8 cellular contexts compared by ENCODE assay signal in the genomic region with DNA sequence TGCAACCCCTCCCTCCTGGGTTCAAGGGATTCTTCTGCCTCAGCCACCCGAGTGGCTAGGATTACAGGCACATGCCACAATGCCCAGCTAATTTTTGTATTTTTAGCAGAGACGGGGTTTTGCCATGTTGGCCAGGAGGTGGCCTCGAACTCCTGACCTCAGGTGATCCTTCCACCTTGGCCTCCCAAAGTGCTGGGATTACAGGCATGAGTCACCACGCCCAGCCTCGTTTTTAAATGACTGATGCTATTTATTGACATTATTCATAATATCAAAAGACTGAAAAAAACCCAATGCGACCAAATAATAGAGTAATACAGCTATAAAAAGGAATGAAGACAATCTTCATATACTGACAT. TPM values are rescaled to one million over a fixed set of nuclear protein-coding genes. Genes with fewer than 3 reads are reported as not detected.
DNase-seq lines count a peak whose midpoint lies in the region; ATAC-seq and TF ChIP-seq lines count a peak whose summit lies in the region.
"Not testable (repeated sequence)": the region's sequence is repeated elsewhere in the genome, so short reads cannot be mapped to it uniquely, and the experiment has no call there.

No MANE protein-coding gene starts in this region.

- H4K8ac ChIP-seq in mesenchymal stem cell (ENCODE audit: low read length): not testable (repeated sequence)

- not testable (repeated sequence) for H3K36me3 Mint-ChIP-seq in CD4-positive, alpha-beta T cell (ENCODE audit: low read depth)
- H3K36me3 Mint-ChIP-seq in activated CD4-positive, alpha-beta T cell treated with anti-CD3 and anti-CD28 coated beads for 36 hours (ENCODE audit: low read depth): peaks cover 31% of the 10 kb centered on the region
- peaks cover 24% of the 10 kb centered on the region for H3K36me3 Mint-ChIP-seq in activated naive CD8-positive, alpha-beta T cell treated with anti-CD3 and anti-CD28 coated beads, Interleukin-2, amount 10 ng/mL, durations not matched to agents 7 days and 5 days

- not testable (repeated sequence) for TF ChIP-seq CTCF in CD4-positive, alpha-beta T cell (IDR thresholded peaks at IDR 0.05); OCI-LY1 (IDR thresholded peaks at IDR 0.05; ENCODE audit: low read length); psoas muscle (IDR thresholded peaks at IDR 0.05); transverse colon (IDR thresholded peaks at IDR 0.05)

- WGBS in esophagus, 2 donors: 39 to 46% methylated on average over 6 of the region's 6 CpGs
- WGBS in mesenchymal stem cell: 90% methylated on average over 3 of the region's 6 CpGs
- 20 to 26% (median 22%) methylated on average over 6 of the region's 6 CpGs for WGBS in psoas muscle, 3 donors
- 48 to 80% methylated on average over 2 to 6 of the region's 6 CpGs for WGBS in transverse colon (ENCODE audit: low coverage in 1 of 2), 2 donors

- H3K9me3 ChIP-seq in CD4-positive, alpha-beta T cell (ENCODE audit: control insufficient read depth, low read length); OCI-LY1 (ENCODE audit: low read length); esophagus (ENCODE audit: control insufficient read depth in 2 of 2, insufficient read depth in 1 of 2, low read depth in 1 of 2, low read length in 1 of 2); mesenchymal stem cell (ENCODE audit: control insufficient read depth, low read length); psoas muscle; transverse colon: not testable (repeated sequence)

- H3K23ac ChIP-seq in mesenchymal stem cell (ENCODE audit: low read length in 2 of 2): not testable (repeated sequence)

- H2AFZ ChIP-seq in OCI-LY1 (ENCODE audit: low read length); mesenchymal stem cell (ENCODE audit: low read depth, low read length): not testable (repeated sequence)

- not testable (repeated sequence) for H3K4me2 ChIP-seq in OCI-LY1 (ENCODE audit: low read length); mesenchymal stem cell (ENCODE audit: low read length, poor library complexity, severe bottlenecking)

- not testable (repeated sequence) for H2BK15ac ChIP-seq in mesenchymal stem cell (ENCODE audit: low read depth, poor library complexity, severe bottlenecking)

- peaks cover 52% of the 10 kb centered on the region for H3K4me1 Mint-ChIP-seq in CD4-positive, alpha-beta T cell (ENCODE audit: low read depth)
- peaks cover 50% of the 10 kb centered on the region for H3K4me1 Mint-ChIP-seq in activated CD4-positive, alpha-beta T cell treated with anti-CD3 and anti-CD28 coated beads for 36 hours
- H3K4me1 Mint-ChIP-seq in activated naive CD8-positive, alpha-beta T cell treated with anti-CD3 and anti-CD28 coated beads, Interleukin-2, amount 10 ng/mL, durations not matched to agents 7 days and 5 days: peaks cover 43% of the 10 kb centered on the region

- H3K4me3 Mint-ChIP-seq in CD4-positive, alpha-beta T cell; activated CD4-positive, alpha-beta T cell treated with anti-CD3 and anti-CD28 coated beads for 36 hours; activated naive CD8-positive, alpha-beta T cell treated with anti-CD3 and anti-CD28 coated beads, Interleukin-2, amount 10 ng/mL, durations not matched to agents 7 days and 5 days: not testable (repeated sequence)

- TF ChIP-seq EP300 in transverse colon (IDR thresholded peaks at IDR 0.05; ENCODE audit: low read depth): not testable (repeated sequence)

- H3K36me3 ChIP-seq in OCI-LY1 (ENCODE audit: insufficient read depth, low read length): peaks cover 19% of the 10 kb centered on the region; the same call in 1 of the 2 replicates
- H3K36me3 ChIP-seq in esophagus (ENCODE audit: control insufficient read depth in 2 of 2, insufficient read depth in 2 of 2, low read length in 1 of 2); mesenchymal stem cell (ENCODE audit: control insufficient read depth in 1 of 2, insufficient read depth in 2 of 2, low read depth in 1 of 2, low read length in 2 of 2); psoas muscle (ENCODE audit: insufficient read depth in 1 of 2, low read depth in 1 of 2); transverse colon: not testable (repeated sequence)

- not testable (repeated sequence) for DNase-seq in CD4-positive, alpha-beta T cell; activated CD4-positive, alpha-beta T cell treated with anti-CD3 and anti-CD28 coated beads for 36 hours; activated naive CD8-positive, alpha-beta T cell treated with anti-CD3 and anti-CD28 coated beads, Interleukin-2, amount 10 ng/mL, durations not matched to agents 7 days and 5 days; mesenchymal stem cell; transverse colon
- DNase-seq in psoas muscle: peak in 1 of 2 donors; percentile 69

- H2BK120ac ChIP-seq in mesenchymal stem cell (ENCODE audit: low read depth, low read length): not testable (repeated sequence)

- ATAC-seq in CD4-positive, alpha-beta T cell (ENCODE audit: poor library complexity); activated CD4-positive, alpha-beta T cell treated with anti-CD3 and anti-CD28 coated beads for 36 hours; activated naive CD8-positive, alpha-beta T cell treated with anti-CD3 and anti-CD28 coated beads, Interleukin-2, amount 10 ng/mL, durations not matched to agents 7 days and 5 days (ENCODE audit: low read depth): not testable (repeated sequence)
- ATAC-seq in psoas muscle: peak in 3 of 4 donors; percentile 11 to 40 (median 17)

- peak overlapping the region; percentile 59 for H2AK5ac ChIP-seq in mesenchymal stem cell (ENCODE audit: low read length, severe bottlenecking)

- not testable (repeated sequence) for H3K9ac ChIP-seq in OCI-LY1 (ENCODE audit: low read length)
- H3K9ac ChIP-seq in mesenchymal stem cell (ENCODE audit: low read length): peak overlapping the region; percentile 96

- peaks cover 13% of the 10 kb centered on the region for H3K79me2 ChIP-seq in OCI-LY1 (ENCODE audit: insufficient read depth, low read length)

- peaks cover 13% of the 10 kb centered on the region for H3K79me1 ChIP-seq in mesenchymal stem cell (replicated peaks; ENCODE audit: low read length, poor library complexity, severe bottlenecking)

- intact Hi-C loops in CD4-positive, alpha-beta T cell (cut with DNase I, micrococcal nuclease): loop anchor here in 1 of 2 experiments (10.0 kb wide), 1 partner anchor 210 kb away; no protein-coding TSS in a partner anchor
- intact Hi-C loops in activated CD4-positive, alpha-beta T cell treated with anti-CD3 and anti-CD28 coated beads for 36 hours (cut with DNase I, micrococcal nuclease); psoas muscle (cut with DNase I); transverse colon (cut with DNase I; ENCODE audit: low total_unique reads): not testable (repeated sequence)

- H3K27ac Mint-ChIP-seq in CD4-positive, alpha-beta T cell: peak overlapping the region; percentile 90
- H3K27ac Mint-ChIP-seq in activated CD4-positive, alpha-beta T cell treated with anti-CD3 and anti-CD28 coated beads for 36 hours: peak overlapping the region; percentile 98
- H3K27ac Mint-ChIP-seq in activated naive CD8-positive, alpha-beta T cell treated with anti-CD3 and anti-CD28 coated beads, Interleukin-2, amount 10 ng/mL, durations not matched to agents 7 days and 5 days: peak overlapping the region; percentile 97

- not testable (repeated sequence) for H3K4me3 ChIP-seq in OCI-LY1 (ENCODE audit: low read depth, low read length, poor library complexity, severe bottlenecking); esophagus (ENCODE audit: low read depth in 1 of 2, low read length in 2 of 2); mesenchymal stem cell (ENCODE audit: insufficient read depth in 1 of 2, low read depth in 1 of 2, low read length in 2 of 2); psoas muscle; transverse colon

- TF ChIP-seq POLR2A in transverse colon (IDR thresholded peaks at IDR 0.05): not testable (repeated sequence)

- not testable (repeated sequence) for H4K20me1 ChIP-seq in OCI-LY1 (ENCODE audit: insufficient read depth, low read length)

- not testable (repeated sequence) for H3K9me2 ChIP-seq in OCI-LY1 (ENCODE audit: low read depth, low read length)

- H3K27me3 Mint-ChIP-seq in CD4-positive, alpha-beta T cell; activated CD4-positive, alpha-beta T cell treated with anti-CD3 and anti-CD28 coated beads for 36 hours; activated naive CD8-positive, alpha-beta T cell treated with anti-CD3 and anti-CD28 coated beads, Interleukin-2, amount 10 ng/mL, durations not matched to agents 7 days and 5 days: not testable (repeated sequence)

- not testable (repeated sequence) for H2BK5ac ChIP-seq in mesenchymal stem cell (ENCODE audit: low read depth, low read length, poor library complexity, severe bottlenecking)

- not testable (repeated sequence) for H2BK12ac ChIP-seq in mesenchymal stem cell (ENCODE audit: low read length in 2 of 2)

- not testable (repeated sequence) for H3K9me3 Mint-ChIP-seq in CD4-positive, alpha-beta T cell; activated CD4-positive, alpha-beta T cell treated with anti-CD3 and anti-CD28 coated beads for 36 hours (ENCODE audit: low read depth); activated naive CD8-positive, alpha-beta T cell treated with anti-CD3 and anti-CD28 coated beads, Interleukin-2, amount 10 ng/mL, durations not matched to agents 7 days and 5 days

- not testable (repeated sequence) for H3K18ac ChIP-seq in mesenchymal stem cell (ENCODE audit: low read depth in 1 of 2, low read length in 2 of 2)

- not testable (repeated sequence) for H3F3A ChIP-seq in OCI-LY1 (ENCODE audit: insufficient read depth, low read length)

- peak overlapping the region in 1 of 2 experiments; percentile 37 for H3K4ac ChIP-seq in mesenchymal stem cell (ENCODE audit: low read depth in 1 of 2, low read length in 2 of 2)

- not testable (repeated sequence) for H3K27me3 ChIP-seq in CD4-positive, alpha-beta T cell (ENCODE audit: control insufficient read depth, insufficient read depth, low read length); OCI-LY1 (ENCODE audit: insufficient read depth, low read length); esophagus (ENCODE audit: control insufficient read depth in 1 of 2, insufficient read depth in 2 of 2, low read length in 2 of 2); mesenchymal stem cell (ENCODE audit: control insufficient read depth in 1 of 2, insufficient read depth in 1 of 2, low read length in 2 of 2); psoas muscle (ENCODE audit: insufficient read depth in 3 of 3, low read length in 2 of 3); transverse colon

- in situ Hi-C loops in transverse colon (cut with MboI; ENCODE audit: low pct_ligation_motif_present in 1 of 4, low pct_unique_long_range_greater_than_20kb in 1 of 4, low sequenced_read_pairs in 3 of 4): loop anchor here (5.0 to 10.0 kb wide), 2 partner anchors 47 to 50 kb away; a partner anchor contains a TSS

- not testable (repeated sequence) for H3K27ac ChIP-seq in CD4-positive, alpha-beta T cell (ENCODE audit: low read depth, low read length); mesenchymal stem cell (ENCODE audit: low read length, poor library complexity, severe bottlenecking)
- H3K27ac ChIP-seq in OCI-LY1 (ENCODE audit: low read depth, low read length, poor library complexity, severe bottlenecking) (peak overlapping the region; percentile 89), esophagus (ENCODE audit: low read depth in 2 of 2, low read length in 1 of 2) (peak overlapping the region; percentile 56 to 88), psoas muscle (peak overlapping the region; percentile 89), transverse colon (peak overlapping the region; percentile 95 to 98 (median 97))

- CTCF ChIA-PET in CD4-positive, alpha-beta T cell (lab: Charles Lee): interaction anchor here (19.5 kb wide), 1 partner anchor 45 kb away, joined by 340 read pairs; a partner anchor contains a TSS
- CTCF ChIA-PET in activated CD4-positive, alpha-beta T cell treated with anti-CD3 and anti-CD28 coated beads for 36 hours (lab: Charles Lee): interaction anchor here (7.7 kb wide), 1 partner anchor 46 kb away, joined by 208 read pairs; a partner anchor contains a TSS

- not testable (repeated sequence) for H4K91ac ChIP-seq in mesenchymal stem cell (ENCODE audit: low read length)

- H3K14ac ChIP-seq in mesenchymal stem cell (ENCODE audit: low read length in 2 of 2): not testable (repeated sequence)

- H3K4me1 ChIP-seq in OCI-LY1 (ENCODE audit: insufficient read depth, low read length, severe bottlenecking): peaks cover 33% of the 10 kb centered on the region
- not testable (repeated sequence) for H3K4me1 ChIP-seq in esophagus (ENCODE audit: control insufficient read depth in 2 of 2, insufficient read depth in 2 of 2, low read length in 1 of 2)
- peaks cover 14% of the 10 kb centered on the region for H3K4me1 ChIP-seq in mesenchymal stem cell (ENCODE audit: control insufficient read depth, insufficient read depth, low read depth, low read length)
- H3K4me1 ChIP-seq in psoas muscle: peaks cover 43% of the 10 kb centered on the region
- peaks cover 36 to 58% (median 48%) of the 10 kb centered on the region in 4 donors for H3K4me1 ChIP-seq in transverse colon

- POLR2A ChIA-PET in CD4-positive, alpha-beta T cell (lab: Charles Lee): interaction anchor here (7.7 kb wide), 1 partner anchor 45 kb away, joined by 284 read pairs; a partner anchor contains a TSS
- POLR2A ChIA-PET in activated CD4-positive, alpha-beta T cell treated with anti-CD3 and anti-CD28 coated beads for 36 hours (lab: Charles Lee): interaction anchor here (0.6 to 1.0 kb wide), 2 partner anchors 42 to 46 kb away, joined by 3 read pairs; a partner anchor contains a TSS
- POLR2A ChIA-PET in activated naive CD8-positive, alpha-beta T cell treated with anti-CD3 and anti-CD28 coated beads, Interleukin-2, amount 10 ng/mL, durations not matched to agents 7 days and 5 days (lab: Charles Lee): interaction anchor here (7.6 kb wide), 1 partner anchor 46 kb away, joined by 210 read pairs; a partner anchor contains a TSS

RNA-seq across cellular contexts. Expression of a gene that starts 1.5 kb away (rescaled TPM):
- total RNA-seq in CD4-positive, alpha-beta T cell: 10 to 100 TPM; 40.2 to 47.4 TPM
- 100 to 1,000 TPM; 269 to 370 TPM for total RNA-seq in activated CD4-positive, alpha-beta T cell treated with anti-CD3 and anti-CD28 coated beads for 36 hours
- total RNA-seq in activated naive CD8-positive, alpha-beta T cell treated with anti-CD3 and anti-CD28 coated beads, Interleukin-2, amount 10 ng/mL, durations not matched to agents 7 days and 5 days: 100 to 1,000 TPM; 151 to 157 TPM
- polyA plus RNA-seq in esophagus (100 to 1,000 TPM in 1 of 2 donors, 10 to 100 TPM in 1; 96.9 to 113 TPM), psoas muscle (100 to 1,000 TPM; 118 to 215 (median 139) TPM)
- 97.6 TPM for polyA plus RNA-seq in mesenchymal stem cell (2013, experiment 1 of 2)
- 98.6 TPM for polyA plus RNA-seq in mesenchymal stem cell (2013, experiment 2 of 2)
- total RNA-seq in psoas muscle (100 to 1,000 TPM in 2 of 4 donors, 10 to 100 TPM in 2; 87.9 to 136 (median 112) TPM), transverse colon (100 to 1,000 TPM in 3 of 4 donors, 10 to 100 TPM in 1; 94.3 to 218 (median 175) TPM)

RNA-seq across cellular contexts. Expression of a gene that starts 16.0 kb away (rescaled TPM):
- total RNA-seq in CD4-positive, alpha-beta T cell: 10 to 100 TPM; 24.4 to 25.9 TPM
- total RNA-seq in activated CD4-positive, alpha-beta T cell treated with anti-CD3 and anti-CD28 coated beads for 36 hours: 10 to 100 TPM; 20.0 to 20.9 TPM
- total RNA-seq in activated naive CD8-positive, alpha-beta T cell treated with anti-CD3 and anti-CD28 coated beads, Interleukin-2, amount 10 ng/mL, durations not matched to agents 7 days and 5 days: 10 to 100 TPM; 41.3 to 45.7 TPM
- polyA plus RNA-seq in esophagus (1 to 10 TPM; 1.8 to 1.9 TPM), psoas muscle (10 to 100 TPM in 1 of 3 donors, 1 to 10 TPM in 2; 8.0 to 13.8 (median 9.1) TPM)
- 69.3 TPM for polyA plus RNA-seq in mesenchymal stem cell (2013, experiment 1 of 2)
- 64.4 TPM for polyA plus RNA-seq in mesenchymal stem cell (2013, experiment 2 of 2)
- total RNA-seq in psoas muscle (10 to 100 TPM; 18.3 to 47.8 (median 31.7) TPM), transverse colon (100 to 1,000 TPM in 1 of 4 donors, 10 to 100 TPM in 3; 59.7 to 110 (median 73.0) TPM)

RNA-seq across cellular contexts. Expression of a gene that starts 42.9 kb away (rescaled TPM):
- 1,000 to 10,000 TPM; 1,827 to 1,976 TPM for total RNA-seq in CD4-positive, alpha-beta T cell
- total RNA-seq in activated CD4-positive, alpha-beta T cell treated with anti-CD3 and anti-CD28 coated beads for 36 hours: 100 to 1,000 TPM; 254 to 311 TPM
- 100 to 1,000 TPM; 366 to 394 TPM for total RNA-seq in activated naive CD8-positive, alpha-beta T cell treated with anti-CD3 and anti-CD28 coated beads, Interleukin-2, amount 10 ng/mL, durations not matched to agents 7 days and 5 days
- polyA plus RNA-seq in esophagus (10 to 100 TPM; 57.9 to 84.5 TPM), psoas muscle (10 to 100 TPM; 22.7 to 40.3 (median 38.9) TPM)
- polyA plus RNA-seq in mesenchymal stem cell (2013, experiment 1 of 2): 173 TPM
- 178 TPM for polyA plus RNA-seq in mesenchymal stem cell (2013, experiment 2 of 2)
- total RNA-seq in psoas muscle (10 to 100 TPM; 68.0 to 77.1 (median 72.1) TPM), transverse colon (1,000 to 10,000 TPM in 3 of 4 donors, 100 to 1,000 TPM in 1; 714 to 2,423 (median 1,288) TPM)

RNA-seq across cellular contexts. Expression of a gene that starts 50.1 kb away (rescaled TPM):
- 10 to 100 TPM; 18.1 to 18.7 TPM for total RNA-seq in CD4-positive, alpha-beta T cell
- under 1 TPM; 0.40 to 0.43 TPM for total RNA-seq in activated CD4-positive, alpha-beta T cell treated with anti-CD3 and anti-CD28 coated beads for 36 hours
- 1 to 10 TPM; 5.0 to 5.2 TPM for total RNA-seq in activated naive CD8-positive, alpha-beta T cell treated with anti-CD3 and anti-CD28 coated beads, Interleukin-2, amount 10 ng/mL, durations not matched to agents 7 days and 5 days
- 10 to 100 TPM in 1 of 2 donors, under 1 TPM in 1; 0.88 to 12.2 TPM for polyA plus RNA-seq in esophagus
- 0.30 TPM for polyA plus RNA-seq in mesenchymal stem cell (2013, experiment 1 of 2)
- 0.33 TPM for polyA plus RNA-seq in mesenchymal stem cell (2013, experiment 2 of 2)
- 1 to 10 TPM in 1 of 4 donors, under 1 TPM in 3; 0.32 to 1.5 (median 0.43) TPM for total RNA-seq in psoas muscle
- under 1 TPM; 0.12 to 0.57 (median 0.17) TPM for polyA plus RNA-seq in psoas muscle
- 10 to 100 TPM in 3 of 4 donors, 1 to 10 TPM in 1; 4.8 to 49.7 (median 17.5) TPM for total RNA-seq in transverse colon
